9 cellular contexts compared by ENCODE assay signal in the genomic region with DNA sequence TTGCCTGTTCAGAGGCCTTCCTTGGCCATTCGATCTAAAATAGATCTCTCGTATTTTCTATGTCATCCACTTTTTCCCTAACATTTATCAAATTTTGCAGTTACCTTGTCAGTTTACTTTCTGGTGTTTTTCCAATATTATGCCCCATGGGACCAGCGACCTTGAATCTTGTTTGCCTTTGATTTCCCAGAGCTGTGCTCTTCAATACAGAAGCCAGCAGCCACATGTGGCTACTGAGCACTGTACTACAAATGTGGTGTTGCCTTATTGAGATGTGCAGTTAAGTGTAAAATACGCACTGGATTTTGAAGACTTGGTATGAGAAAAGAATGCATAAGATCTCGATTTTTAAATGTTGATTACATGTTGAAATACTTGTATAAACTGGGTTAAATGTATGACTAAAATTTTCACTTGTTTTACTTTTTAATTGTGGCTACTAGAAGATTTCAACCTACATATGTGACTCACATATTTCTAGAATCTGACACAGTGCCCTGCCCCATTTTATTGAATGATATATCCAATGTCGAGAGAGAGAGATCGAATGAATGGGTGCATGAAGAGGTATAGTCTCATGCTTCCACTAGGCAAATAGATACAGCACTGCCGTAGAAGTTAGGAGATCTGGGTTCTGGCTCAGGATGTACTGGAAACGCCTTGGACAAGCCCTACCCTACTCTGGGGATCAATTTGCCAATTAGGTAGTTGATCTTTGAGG. TPM values are rescaled to one million over a fixed set of nuclear protein-coding genes. Genes with fewer than 3 reads are reported as not detected.
DNase-seq lines count a peak whose midpoint lies in the region; ATAC-seq and TF ChIP-seq lines count a peak whose summit lies in the region.
"Had no signal": no experiment of that assay in that cellular context is flagged by ENCODE, and none has a peak within 500 bp of the region (broad histone marks: within the 10 kb centered on the region; RNA-seq: fewer than 3 reads in every experiment).

No MANE protein-coding gene starts in this region.

- H3K4me3 Mint-ChIP-seq in activated naive CD4-positive, alpha-beta T cell treated with anti-CD3 and anti-CD28 coated beads, Interleukin-2, amount 10 ng/mL, durations not matched to agents 7 days and 5 days = peak overlapping the region; percentile 91
- peak overlapping the region; percentile 89 for H3K4me3 Mint-ChIP-seq in activated CD4-positive, alpha-beta memory T cell treated with anti-CD3 and anti-CD28 coated beads, Interleukin-2, amount 10 ng/mL, durations not matched to agents 7 days and 5 days
- H3K4me3 Mint-ChIP-seq in stimulated activated memory B cell treated with anti-CD40 and anti-IgM and Interleukin-4, amounts not matched to agents 10 μg/mL and 1 μg/mL and 100 μg/mL, for 72 hours = peak overlapping the region; percentile 93

- no peaks in the 10 kb centered on the region for H3K9me3 ChIP-seq in hepatocyte (ENCODE audit: low read depth)

- H3K27ac ChIP-seq in hepatocyte = peak overlapping the region; percentile 89

- H3K36me3 ChIP-seq in hepatocyte (replicated peaks; ENCODE audit: insufficient read depth, low read depth) = no peaks in the 10 kb centered on the region

- DNase-seq in activated naive CD4-positive, alpha-beta T cell treated with anti-CD3 and anti-CD28 coated beads, Interleukin-2, amount 10 ng/mL, durations not matched to agents 7 days and 5 days = no peak
- no peak for DNase-seq in activated naive CD4-positive, alpha-beta T cell treated with Interleukin-2 at 50 U/mL for 16 hours
- DNase-seq in activated CD4-positive, alpha-beta memory T cell treated with anti-CD3 and anti-CD28 coated beads, Interleukin-2, amount 10 ng/mL, durations not matched to agents 7 days and 5 days = no peak
- DNase-seq in hepatocyte (ENCODE audit: low spot score) (no peak), AG20443 (ENCODE audit: low spot score) (no peak)
- DNase-seq in activated CD8-positive, alpha-beta memory T cell treated with anti-CD3 and anti-CD28 coated beads, Interleukin-2, amount 50 U/mL, for 4 hours = no peak

- CTCF ChIA-PET in activated naive CD4-positive, alpha-beta T cell treated with anti-CD3 and anti-CD28 coated beads, Interleukin-2, amount 10 ng/mL, durations not matched to agents 7 days and 5 days (lab: Charles Lee) = interaction anchor here (5.6 kb wide), 1 partner anchor 9 kb away, joined by 24 read pairs; the partner anchor contains the start of gene BECN1
- CTCF ChIA-PET in activated CD4-positive, alpha-beta memory T cell treated with anti-CD3 and anti-CD28 coated beads, Interleukin-2, amount 10 ng/mL, durations not matched to agents 7 days and 5 days (lab: Charles Lee) = interaction anchor here (2.2 to 4.4 kb wide), 3 partner anchors 10 to 254 kb away, joined by 7 to 48 read pairs (median 9); partner anchors contain the start of genes BECN1, PSMC3IP and RPL27

- H3K36me3 Mint-ChIP-seq in activated naive CD4-positive, alpha-beta T cell treated with anti-CD3 and anti-CD28 coated beads, Interleukin-2, amount 10 ng/mL, durations not matched to agents 7 days and 5 days = peaks cover 17% of the 10 kb centered on the region
- peaks cover 11% of the 10 kb centered on the region for H3K36me3 Mint-ChIP-seq in activated CD4-positive, alpha-beta memory T cell treated with anti-CD3 and anti-CD28 coated beads, Interleukin-2, amount 10 ng/mL, durations not matched to agents 7 days and 5 days (ENCODE audit: low read depth)
- H3K36me3 Mint-ChIP-seq in stimulated activated memory B cell treated with anti-CD40 and anti-IgM and Interleukin-4, amounts not matched to agents 10 μg/mL and 1 μg/mL and 100 μg/mL, for 72 hours = peaks cover 10% of the 10 kb centered on the region

- H3K27me3 Mint-ChIP-seq in activated naive CD4-positive, alpha-beta T cell treated with anti-CD3 and anti-CD28 coated beads, Interleukin-2, amount 10 ng/mL, durations not matched to agents 7 days and 5 days = peaks cover 4% of the 10 kb centered on the region
- H3K27me3 Mint-ChIP-seq in activated CD4-positive, alpha-beta memory T cell treated with anti-CD3 and anti-CD28 coated beads, Interleukin-2, amount 10 ng/mL, durations not matched to agents 7 days and 5 days = peaks cover 17% of the 10 kb centered on the region
- no peaks in the 10 kb centered on the region for H3K27me3 Mint-ChIP-seq in stimulated activated memory B cell treated with anti-CD40 and anti-IgM and Interleukin-4, amounts not matched to agents 10 μg/mL and 1 μg/mL and 100 μg/mL, for 72 hours

- H3K4me1 Mint-ChIP-seq in activated naive CD4-positive, alpha-beta T cell treated with anti-CD3 and anti-CD28 coated beads, Interleukin-2, amount 10 ng/mL, durations not matched to agents 7 days and 5 days = peaks cover 28% of the 10 kb centered on the region
- H3K4me1 Mint-ChIP-seq in activated CD4-positive, alpha-beta memory T cell treated with anti-CD3 and anti-CD28 coated beads, Interleukin-2, amount 10 ng/mL, durations not matched to agents 7 days and 5 days = peaks cover 24% of the 10 kb centered on the region
- peaks cover 26% of the 10 kb centered on the region for H3K4me1 Mint-ChIP-seq in stimulated activated memory B cell treated with anti-CD40 and anti-IgM and Interleukin-4, amounts not matched to agents 10 μg/mL and 1 μg/mL and 100 μg/mL, for 72 hours

- TF ChIP-seq CTCF in hepatocyte (IDR thresholded peaks at IDR 0.05; ENCODE audit: poor library complexity) = no peak

- H2AFZ ChIP-seq in hepatocyte = peak overlapping the region; percentile 92

- H3K27ac Mint-ChIP-seq in activated naive CD4-positive, alpha-beta T cell treated with anti-CD3 and anti-CD28 coated beads, Interleukin-2, amount 10 ng/mL, durations not matched to agents 7 days and 5 days = peak overlapping the region; percentile 98
- peak overlapping the region; percentile 92 for H3K27ac Mint-ChIP-seq in activated CD4-positive, alpha-beta memory T cell treated with anti-CD3 and anti-CD28 coated beads, Interleukin-2, amount 10 ng/mL, durations not matched to agents 7 days and 5 days
- H3K27ac Mint-ChIP-seq in stimulated activated memory B cell treated with anti-CD40 and anti-IgM and Interleukin-4, amounts not matched to agents 10 μg/mL and 1 μg/mL and 100 μg/mL, for 72 hours = peak overlapping the region; percentile 98

- peak overlapping the region; percentile 47 for H3K4me3 ChIP-seq in hepatocyte

- peak overlapping the region; percentile 88 for H3K4me2 ChIP-seq in hepatocyte

- peak; percentile 21 for ATAC-seq in stimulated activated memory B cell treated with anti-CD40 and anti-IgM and Interleukin-4, amounts not matched to agents 10 μg/mL and 1 μg/mL and 100 μg/mL, for 72 hours
- no peak for ATAC-seq in GM21528 (IDR thresholded peaks at IDR 0.05; ENCODE audit: low FRiP score, unreplicated experiment)

- POLR2A ChIA-PET in activated CD4-positive, alpha-beta memory T cell treated with anti-CD3 and anti-CD28 coated beads, Interleukin-2, amount 10 ng/mL, durations not matched to agents 7 days and 5 days (lab: Charles Lee) = interaction anchor here (1.0 to 4.5 kb wide), 10 partner anchors 8 to 529 kb away, joined by 3 to 59 read pairs (median 4); partner anchors contain the start of genes AARSD1, BECN1, NBR1 and RETREG3

- H3K27me3 ChIP-seq in hepatocyte = no peaks in the 10 kb centered on the region

- peaks cover 6% of the 10 kb centered on the region for H3K4me1 ChIP-seq in hepatocyte (ENCODE audit: insufficient read depth)

- WGBS in hepatocyte (ENCODE audit: low lambda C conversion rate, missing lambda C conversion rate) = 64% methylated on average over 9 of the region's 9 CpGs

- H4K20me1 ChIP-seq in hepatocyte (ENCODE audit: insufficient read depth, poor library complexity, severe bottlenecking) = no peaks in the 10 kb centered on the region

- H3K79me2 ChIP-seq in hepatocyte = peaks cover 37% of the 10 kb centered on the region

- no peaks in the 10 kb centered on the region for H3K9me3 Mint-ChIP-seq in activated naive CD4-positive, alpha-beta T cell treated with anti-CD3 and anti-CD28 coated beads, Interleukin-2, amount 10 ng/mL, durations not matched to agents 7 days and 5 days
- no peaks in the 10 kb centered on the region for H3K9me3 Mint-ChIP-seq in activated CD4-positive, alpha-beta memory T cell treated with anti-CD3 and anti-CD28 coated beads, Interleukin-2, amount 10 ng/mL, durations not matched to agents 7 days and 5 days
- H3K9me3 Mint-ChIP-seq in stimulated activated memory B cell treated with anti-CD40 and anti-IgM and Interleukin-4, amounts not matched to agents 10 μg/mL and 1 μg/mL and 100 μg/mL, for 72 hours = no peaks in the 10 kb centered on the region

- H3K9me2 ChIP-seq in hepatocyte (replicated peaks; ENCODE audit: insufficient read depth) = no peaks in the 10 kb centered on the region

RNA-seq across cellular contexts. Expression of gene PSME3, which starts 0.8 kb away (rescaled TPM):
- 100 to 1,000 TPM; 101 to 104 TPM for total RNA-seq in activated CD4-positive, alpha-beta memory T cell treated with anti-CD3 and anti-CD28 coated beads, Interleukin-2, amount 10 ng/mL, durations not matched to agents 7 days and 5 days
- 86.4 and 89.0 TPM in 2 replicates for total RNA-seq in hepatocyte
- 99.4 and 99.5 TPM in 2 replicates for polyA plus RNA-seq in hepatocyte

RNA-seq across cellular contexts. Expression of gene BECN1, which starts 8.3 kb away (rescaled TPM):
- 10 to 100 TPM; 95.6 to 96.8 TPM for total RNA-seq in activated CD4-positive, alpha-beta memory T cell treated with anti-CD3 and anti-CD28 coated beads, Interleukin-2, amount 10 ng/mL, durations not matched to agents 7 days and 5 days
- total RNA-seq in hepatocyte = 68.7 and 73.4 TPM in 2 replicates
- polyA plus RNA-seq in hepatocyte = 70.4 and 75.2 TPM in 2 replicates

RNA-seq across cellular contexts. Expression of gene AOC2, which starts 12.0 kb away (rescaled TPM):
- total RNA-seq in activated CD4-positive, alpha-beta memory T cell treated with anti-CD3 and anti-CD28 coated beads, Interleukin-2, amount 10 ng/mL, durations not matched to agents 7 days and 5 days = 1 to 10 TPM; 1.0 to 1.1 TPM
- total RNA-seq in hepatocyte = 0.92 and 1.1 TPM in 2 replicates
- polyA plus RNA-seq in hepatocyte = 1.3 and 2.2 TPM in 2 replicates

RNA-seq across cellular contexts. Expression of gene AOC3, which starts 18.6 kb away (rescaled TPM):
- total RNA-seq in activated CD4-positive, alpha-beta memory T cell treated with anti-CD3 and anti-CD28 coated beads, Interleukin-2, amount 10 ng/mL, durations not matched to agents 7 days and 5 days = under 1 TPM; 0.50 to 0.53 TPM
- 1.0 and 1.9 TPM in 2 replicates for total RNA-seq in hepatocyte
- polyA plus RNA-seq in hepatocyte = 2.3 and 2.5 TPM in 2 replicates

RNA-seq across cellular contexts. Expression of gene CNTD1, which starts 33.7 kb away (rescaled TPM):
- total RNA-seq in activated CD4-positive, alpha-beta memory T cell treated with anti-CD3 and anti-CD28 coated beads, Interleukin-2, amount 10 ng/mL, durations not matched to agents 7 days and 5 days = not detected
- total RNA-seq in hepatocyte = 0.08 and 1.2 TPM in 2 replicates
- polyA plus RNA-seq in hepatocyte = 1.5 and 2.4 TPM in 2 replicates
- total RNA-seq: glomerular endothelial cell had no signal
